ENCODE assay signal across 9 cellular contexts in the genomic region with DNA sequence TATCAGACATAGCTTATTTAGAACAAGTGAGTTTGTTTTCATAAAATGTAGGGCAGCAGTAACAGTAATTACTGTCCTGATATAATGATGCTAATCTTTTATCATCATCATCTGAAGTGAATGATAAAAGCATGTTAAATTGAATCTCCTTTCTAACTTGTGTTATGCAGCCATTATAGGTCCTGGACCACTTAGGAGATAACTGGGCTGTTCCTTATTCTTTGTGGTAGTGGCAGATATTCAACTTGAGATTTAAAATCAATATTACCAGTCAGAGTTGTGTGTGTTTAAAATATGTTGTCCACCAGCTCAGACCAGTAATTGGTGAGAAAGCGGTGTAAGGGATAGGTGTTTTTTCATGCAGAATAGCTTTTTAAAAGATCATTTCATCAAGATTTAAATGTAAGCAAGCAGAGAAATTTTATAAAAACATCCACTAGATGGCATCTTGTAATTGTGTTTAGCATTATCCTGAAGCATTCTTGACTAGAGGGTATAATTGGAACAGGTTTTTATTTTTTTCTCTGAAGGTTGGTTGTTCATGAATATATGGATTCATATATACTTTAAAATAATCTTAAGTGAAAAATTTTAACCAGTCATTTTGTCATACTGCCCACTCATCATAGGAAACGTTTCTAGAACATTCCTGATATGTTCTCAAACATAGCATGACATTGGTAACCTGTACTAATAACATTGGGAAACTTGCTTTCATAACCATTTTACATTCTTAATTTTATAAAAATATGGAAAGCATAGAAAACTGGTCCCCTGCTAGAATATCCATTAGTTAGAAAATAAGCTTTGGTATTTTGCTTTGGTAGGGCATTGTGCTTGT.
DNase-seq lines count a peak whose midpoint lies in the region; ATAC-seq and TF ChIP-seq lines count a peak whose summit lies in the region.
"Had no signal": no experiment of that assay in that cellular context is flagged by ENCODE, and none has a peak within 500 bp of the region (broad histone marks: within the 10 kb centered on the region; RNA-seq: fewer than 3 reads in every experiment).

No MANE protein-coding gene starts in this region.

- H3K4me3 Mint-ChIP-seq in neural crest cell: no peak overlapping the region

- H3K36me3 Mint-ChIP-seq in neural crest cell (ENCODE audit: low read depth): peaks cover 7% of the 10 kb centered on the region

- no peak for ATAC-seq in HG02571 (IDR thresholded peaks at IDR 0.05; ENCODE audit: unreplicated experiment)
- ATAC-seq in HG02678 (IDR thresholded peaks at IDR 0.05; ENCODE audit: unreplicated experiment): no peak

- H3K36me3 ChIP-seq in colonic mucosa: no peaks in the 10 kb centered on the region
- H3K36me3 ChIP-seq: HAP-1 had no signal

- peaks cover 38% of the 10 kb centered on the region for H3K4me1 Mint-ChIP-seq in neural crest cell

- TF ChIP-seq CTCF in colonic mucosa (IDR thresholded peaks at IDR 0.05) (peak; percentile 50), neural crest cell (conservative IDR thresholded peaks at IDR 0.05) (peak; percentile 77)

- intact Hi-C loops in colonic mucosa (cut with DNase I): loop anchor here (5.0 kb wide), 2 partner anchors 61 to 171 kb away; no protein-coding TSS in a partner anchor

- H3K4me1 ChIP-seq in colonic mucosa: no peaks in the 10 kb centered on the region

- no peaks in the 10 kb centered on the region for H3K27me3 ChIP-seq in colonic mucosa

- H3K27me3 Mint-ChIP-seq in neural crest cell (ENCODE audit: low read depth): no peaks in the 10 kb centered on the region

- H3K27ac ChIP-seq in colonic mucosa: no peak overlapping the region

- peak; percentile 66 to 83 for DNase-seq in AML-193 (lab: John Stamatoyannopoulos, UW)
- DNase-seq in HCEC 1CT: peak; percentile 56
- DNase-seq in NCI-H82 treated with DMSO at 0.1 percent for 48 hours (lab: John Stamatoyannopoulos, UW; ENCODE audit: unreplicated experiment): peak; percentile 34
- DNase-seq in colonic mucosa: no peak
- no peak for DNase-seq in neural crest cell (ENCODE audit: low read depth, low spot score)
- DNase-seq in NK-92 (lab: John Stamatoyannopoulos, UW; ENCODE audit: unreplicated experiment): no peak

- H3K9ac ChIP-seq in colonic mucosa (ENCODE audit: low read depth in 2 of 2, low read length in 2 of 2): no peak overlapping the region

- H3K9me3 Mint-ChIP-seq in neural crest cell: peaks cover 6% of the 10 kb centered on the region

- no peak overlapping the region for H3K27ac Mint-ChIP-seq in neural crest cell (ENCODE audit: unreplicated experiment)

- no peak overlapping the region for H3K4me3 ChIP-seq in colonic mucosa
- H3K4me3 ChIP-seq: HAP-1 had no signal

- H3K9me3 ChIP-seq in colonic mucosa: no peaks in the 10 kb centered on the region
- H3K9me3 ChIP-seq: HAP-1 had no signal

Comparison
In these comparisons a context has a peak if more than half of its experiments do, and no peak if none do; other contexts are left out.
1. DNase-seq: peak in AML-193 (2 of 2), HCEC 1CT (single experiment) and NCI-H82 treated with DMSO at 0.1 percent for 48 hours (single experiment); none in colonic mucosa (single experiment), neural crest cell (single experiment) and NK-92 (single experiment).